In the genomic region with DNA sequence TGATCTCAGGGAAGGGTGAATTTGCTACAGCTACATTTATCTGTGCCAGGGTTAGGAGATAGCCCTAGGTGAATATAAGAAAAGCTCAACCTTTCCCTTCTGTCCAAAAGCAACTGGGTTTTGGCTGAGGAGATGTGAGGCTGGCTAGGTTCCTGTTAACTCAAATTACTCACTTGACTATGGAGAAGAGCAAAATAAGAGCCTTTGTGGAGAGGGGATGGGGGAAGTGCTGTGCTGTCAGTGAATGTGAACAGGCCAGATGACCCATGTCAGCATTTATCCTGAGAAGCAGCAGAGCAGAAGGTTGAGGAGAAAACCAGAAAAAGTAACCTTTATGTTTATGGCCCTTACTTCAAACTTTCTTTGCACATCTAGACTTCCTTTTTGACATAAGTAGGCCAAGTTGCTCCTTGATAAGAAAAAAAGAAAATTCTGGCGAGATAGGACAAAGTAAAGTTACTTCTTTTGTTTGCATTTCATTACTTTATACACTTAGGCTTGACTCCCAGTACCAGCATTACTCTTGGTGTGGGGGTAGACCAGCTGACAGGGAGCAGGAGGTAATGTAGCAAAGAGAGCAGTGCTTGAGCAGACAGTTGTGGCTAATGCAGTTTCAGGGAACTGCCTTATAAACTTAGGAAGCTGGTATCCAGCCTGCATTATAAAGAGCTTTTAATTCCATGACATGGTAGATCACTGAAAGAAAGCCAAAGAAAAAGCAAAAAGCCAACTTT, we compare ENCODE assay signal across 9 cellular contexts. TPM values are rescaled to one million over a fixed set of nuclear protein-coding genes. Genes with fewer than 3 reads are reported as not detected.
A peak's percentile ranks its signal among the peaks of the same experiment; 100 is the strongest.
DNase-seq lines count a peak whose midpoint lies in the region; ATAC-seq and TF ChIP-seq lines count a peak whose summit lies in the region.
"Had no signal": no experiment of that assay in that cellular context is flagged by ENCODE, and none has a peak within 500 bp of the region (broad histone marks: within the 10 kb centered on the region; RNA-seq: fewer than 3 reads in every experiment).

No MANE protein-coding gene starts in this region.

- H3K9me3 Mint-ChIP-seq in activated CD8-positive, alpha-beta memory T cell treated with anti-CD3 and anti-CD28 coated beads, Interleukin-2, amount 10 ng/mL, durations not matched to agents 7 days and 5 days (ENCODE audit: low read depth), result no peaks in the 10 kb centered on the region
- no peaks in the 10 kb centered on the region for H3K9me3 Mint-ChIP-seq in activated CD8-positive, alpha-beta T cell treated with anti-CD3 and anti-CD28 coated beads, Interleukin-2, amount 10 ng/mL, durations not matched to agents 7 days and 5 days (ENCODE audit: insufficient read depth)
- H3K9me3 Mint-ChIP-seq in immature natural killer cell, result no peaks in the 10 kb centered on the region

- peaks cover 44% of the 10 kb centered on the region for H3K4me1 Mint-ChIP-seq in activated CD8-positive, alpha-beta memory T cell treated with anti-CD3 and anti-CD28 coated beads, Interleukin-2, amount 10 ng/mL, durations not matched to agents 7 days and 5 days
- peaks cover 29% of the 10 kb centered on the region for H3K4me1 Mint-ChIP-seq in activated CD8-positive, alpha-beta T cell treated with anti-CD3 and anti-CD28 coated beads, Interleukin-2, amount 10 ng/mL, durations not matched to agents 7 days and 5 days (ENCODE audit: low read depth)
- H3K4me1 Mint-ChIP-seq in immature natural killer cell, result peaks cover 20 to 53% of the 10 kb centered on the region in 2 donors

- 28 to 35% methylated on average over 1 of the region's 1 CpG for WGBS in testis, 2 donors

- H3K27me3 ChIP-seq in testis, result no peaks in the 10 kb centered on the region

- no peak for DNase-seq in activated CD8-positive, alpha-beta memory T cell treated with anti-CD3 and anti-CD28 coated beads, Interleukin-2, amount 10 ng/mL, durations not matched to agents 7 days and 5 days
- DNase-seq in activated CD8-positive, alpha-beta memory T cell treated with anti-CD3 and anti-CD28 coated beads, Interleukin-2, amount 50 U/mL, for 48 hours, result no peak
- DNase-seq in activated CD8-positive, alpha-beta T cell treated with anti-CD3 and anti-CD28 coated beads, Interleukin-2, amount 10 ng/mL, durations not matched to agents 7 days and 5 days, result no peak
- DNase-seq in immature natural killer cell (no peak), testis (peak; percentile 83)

- peak; percentile 30 for ATAC-seq in activated CD8-positive, alpha-beta memory T cell treated with anti-CD3 and anti-CD28 coated beads, Interleukin-2, amount 10 ng/mL, durations not matched to agents 7 days and 5 days
- no peak for ATAC-seq in activated CD8-positive, alpha-beta T cell treated with anti-CD3 and anti-CD28 coated beads, Interleukin-2, amount 10 ng/mL, durations not matched to agents 7 days and 5 days
- ATAC-seq in HG02938 (IDR thresholded peaks at IDR 0.05; ENCODE audit: unreplicated experiment) (no peak), GM19328 (IDR thresholded peaks at IDR 0.05; ENCODE audit: unreplicated experiment) (no peak), GM18520 (IDR thresholded peaks at IDR 0.05; ENCODE audit: unreplicated experiment) (no peak)

- peak overlapping the region; percentile 59 to 60 for H3K27ac ChIP-seq in testis
- H3K27ac ChIP-seq: thoracic aorta had no signal

- peaks cover 3% of the 10 kb centered on the region for H3K36me3 Mint-ChIP-seq in activated CD8-positive, alpha-beta memory T cell treated with anti-CD3 and anti-CD28 coated beads, Interleukin-2, amount 10 ng/mL, durations not matched to agents 7 days and 5 days
- H3K36me3 Mint-ChIP-seq in activated CD8-positive, alpha-beta T cell treated with anti-CD3 and anti-CD28 coated beads, Interleukin-2, amount 10 ng/mL, durations not matched to agents 7 days and 5 days (ENCODE audit: low read depth), result peaks cover 7% of the 10 kb centered on the region
- H3K36me3 Mint-ChIP-seq in immature natural killer cell, result no peaks in the 10 kb centered on the region

- POLR2A ChIA-PET in activated CD8-positive, alpha-beta T cell treated with anti-CD3 and anti-CD28 coated beads, Interleukin-2, amount 10 ng/mL, durations not matched to agents 7 days and 5 days (lab: Charles Lee), result interaction anchor here (0.6 kb wide), 1 partner anchor 35 kb away, joined by 3 read pairs; no protein-coding TSS in a partner anchor

- no peaks in the 10 kb centered on the region for H3K9me3 ChIP-seq in testis
- H3K9me3 ChIP-seq: thoracic aorta had no signal

- no peak overlapping the region for H3K4me3 Mint-ChIP-seq in activated CD8-positive, alpha-beta memory T cell treated with anti-CD3 and anti-CD28 coated beads, Interleukin-2, amount 10 ng/mL, durations not matched to agents 7 days and 5 days
- no peak overlapping the region for H3K4me3 Mint-ChIP-seq in activated CD8-positive, alpha-beta T cell treated with anti-CD3 and anti-CD28 coated beads, Interleukin-2, amount 10 ng/mL, durations not matched to agents 7 days and 5 days
- H3K4me3 Mint-ChIP-seq in immature natural killer cell, result no peak overlapping the region

- no peak for TF ChIP-seq POLR2A in testis (IDR thresholded peaks at IDR 0.05)

- H3K27ac Mint-ChIP-seq in activated CD8-positive, alpha-beta memory T cell treated with anti-CD3 and anti-CD28 coated beads, Interleukin-2, amount 10 ng/mL, durations not matched to agents 7 days and 5 days, result peak overlapping the region; percentile 25
- peak overlapping the region; percentile 3 for H3K27ac Mint-ChIP-seq in activated CD8-positive, alpha-beta T cell treated with anti-CD3 and anti-CD28 coated beads, Interleukin-2, amount 10 ng/mL, durations not matched to agents 7 days and 5 days
- peak overlapping the region in 5 of 6 donors; percentile 12 to 54 (median 27) for H3K27ac Mint-ChIP-seq in immature natural killer cell

- CTCF ChIA-PET in activated CD8-positive, alpha-beta memory T cell treated with anti-CD3 and anti-CD28 coated beads, Interleukin-2, amount 10 ng/mL, durations not matched to agents 7 days and 5 days (lab: Charles Lee), result interaction anchor here (0.9 to 2.6 kb wide), 4 partner anchors 9 to 69 kb away, joined by 3 to 6 read pairs (median 4); partner anchors contain the start of gene LEO1
- CTCF ChIA-PET in activated CD8-positive, alpha-beta T cell treated with anti-CD3 and anti-CD28 coated beads, Interleukin-2, amount 10 ng/mL, durations not matched to agents 7 days and 5 days (lab: Charles Lee), result interaction anchor here (1.0 to 1.6 kb wide), 2 partner anchors 29 to 38 kb away, joined by 3 to 6 read pairs; no protein-coding TSS in a partner anchor

- no peaks in the 10 kb centered on the region for H3K27me3 Mint-ChIP-seq in activated CD8-positive, alpha-beta memory T cell treated with anti-CD3 and anti-CD28 coated beads, Interleukin-2, amount 10 ng/mL, durations not matched to agents 7 days and 5 days
- no peaks in the 10 kb centered on the region for H3K27me3 Mint-ChIP-seq in activated CD8-positive, alpha-beta T cell treated with anti-CD3 and anti-CD28 coated beads, Interleukin-2, amount 10 ng/mL, durations not matched to agents 7 days and 5 days (ENCODE audit: low read depth)
- H3K27me3 Mint-ChIP-seq in immature natural killer cell (ENCODE audit: low read depth in 3 of 3), result peaks cover 0 to 3% (median 0%) of the 10 kb centered on the region in 3 donors

- H3K4me3 ChIP-seq in testis, result no peak overlapping the region
- H3K4me3 ChIP-seq: thoracic aorta had no signal

- intact Hi-C loops in testis (cut with DNase I; ENCODE audit: low total_unique reads), result no loop called here

- H3K36me3 ChIP-seq in testis (ENCODE audit: low read depth, missing control alignments), result no peaks in the 10 kb centered on the region
- H3K36me3 ChIP-seq: thoracic aorta had no signal

- H3K4me1 ChIP-seq in testis, result peaks cover 31% of the 10 kb centered on the region

- TF ChIP-seq CTCF in testis (IDR thresholded peaks at IDR 0.05), result no peak

RNA-seq across cellular contexts. Expression of gene MAPK6, which starts 21.3 kb away (rescaled TPM):
- total RNA-seq in activated CD8-positive, alpha-beta memory T cell treated with anti-CD3 and anti-CD28 coated beads, Interleukin-2, amount 10 ng/mL, durations not matched to agents 7 days and 5 days, result 10 to 100 TPM; 44.7 to 53.0 TPM
- 10 to 100 TPM; 26.5 to 31.8 TPM for total RNA-seq in activated CD8-positive, alpha-beta T cell treated with anti-CD3 and anti-CD28 coated beads, Interleukin-2, amount 10 ng/mL, durations not matched to agents 7 days and 5 days
- polyA plus RNA-seq in immature natural killer cell, result 1 to 10 TPM; 2.4 to 5.1 (median 4.9) TPM
- total RNA-seq in testis, result 10 to 100 TPM; 50.6 to 58.8 TPM
- 57.6 TPM for polyA plus RNA-seq in testis (ENCODE audit: insufficient read depth, low read depth, low replicate concordance)
